Comparison of ENCODE assay signal across 29 cellular contexts in the genomic region with DNA sequence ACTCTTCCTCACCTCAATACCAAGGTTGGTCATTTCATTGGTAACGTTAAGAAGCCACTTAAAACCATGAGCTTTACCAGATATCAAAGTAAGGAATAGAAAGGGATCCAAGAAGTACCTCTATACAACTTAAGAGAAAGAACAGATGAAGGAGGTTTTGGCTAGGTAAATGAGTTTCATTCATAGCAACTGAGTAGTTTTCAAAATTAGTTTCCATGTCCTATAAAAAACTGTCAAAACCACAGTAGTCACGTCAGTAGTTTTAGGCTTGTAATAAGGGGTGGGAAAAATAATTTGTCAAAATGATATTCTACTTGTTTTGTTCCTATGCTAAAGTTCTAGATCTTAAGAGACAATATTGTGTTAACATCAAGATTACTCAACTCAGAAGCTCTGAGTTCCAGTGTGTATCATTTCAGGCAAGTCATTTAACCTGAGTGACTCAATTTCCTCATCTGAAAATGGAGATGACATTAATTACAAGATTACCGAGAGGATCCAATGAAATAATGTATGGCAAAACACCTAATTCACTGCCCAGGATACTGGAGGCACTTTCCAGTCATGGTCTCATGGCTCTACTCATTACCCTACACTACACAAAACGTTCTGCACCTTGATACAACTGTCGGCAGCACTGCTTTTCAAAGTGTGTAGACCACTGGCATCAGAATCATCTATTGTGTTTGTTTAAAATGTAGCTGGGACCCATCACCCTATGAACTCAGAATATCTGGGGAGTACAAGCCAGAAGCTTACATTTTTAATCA. TPM values are rescaled to one million over a fixed set of nuclear protein-coding genes. Genes with fewer than 3 reads are reported as not detected.
DNase-seq lines count a peak whose midpoint lies in the region; ATAC-seq, FAIRE-seq and TF ChIP-seq lines count a peak whose summit lies in the region.
"Had no signal": no experiment of that assay in that cellular context is flagged by ENCODE, and none has a peak within 500 bp of the region (broad histone marks: within the 10 kb centered on the region; RNA-seq: fewer than 3 reads in every experiment).

No MANE protein-coding gene starts in this region.

- peak overlapping the region; percentile 92 for H3K27ac Mint-ChIP-seq in activated T-cell treated with anti-CD3 and anti-CD28 coated beads, Interleukin-2, amount 50 U/mL, for 24 hours
- peak overlapping the region; percentile 74 for H3K27ac Mint-ChIP-seq in activated naive CD8-positive, alpha-beta T cell treated with anti-CD3 and anti-CD28 coated beads, Interleukin-2, amount 50 U/mL, for 24 hours
- peak overlapping the region; percentile 75 for H3K27ac Mint-ChIP-seq in stimulated activated naive CD8-positive, alpha-beta T cell treated with anti-CD3 and anti-CD28 coated beads, Interleukin-15, Interleukin-2, amounts not matched to agents 100 ng/mL and 50 ng/mL, for 24 hours

- peak; percentile 81 for ATAC-seq in activated naive CD8-positive, alpha-beta T cell treated with anti-CD3 and anti-CD28 coated beads, Interleukin-2, amount 50 U/mL, for 24 hours
- no peak for ATAC-seq in upper lobe of right lung
- no peak for ATAC-seq in GM21786 (IDR thresholded peaks at IDR 0.05; ENCODE audit: unreplicated experiment)
- ATAC-seq: naive thymus-derived CD4-positive, alpha-beta T cell; Panc1 had no signal

- H3K36me3 Mint-ChIP-seq in activated T-cell treated with anti-CD3 and anti-CD28 coated beads, Interleukin-2, amount 50 U/mL, for 24 hours (ENCODE audit: low read depth), result peaks cover 86% of the 10 kb centered on the region
- peaks cover 62% of the 10 kb centered on the region for H3K36me3 Mint-ChIP-seq in activated naive CD8-positive, alpha-beta T cell treated with anti-CD3 and anti-CD28 coated beads, Interleukin-2, amount 50 U/mL, for 24 hours (ENCODE audit: low read depth)
- H3K36me3 Mint-ChIP-seq in stimulated activated naive CD8-positive, alpha-beta T cell treated with anti-CD3 and anti-CD28 coated beads, Interleukin-15, Interleukin-2, amounts not matched to agents 100 ng/mL and 50 ng/mL, for 24 hours (ENCODE audit: low read depth), result peaks cover 73% of the 10 kb centered on the region

- H3K9me3 Mint-ChIP-seq in activated T-cell treated with anti-CD3 and anti-CD28 coated beads, Interleukin-2, amount 50 U/mL, for 24 hours, result no peaks in the 10 kb centered on the region
- no peaks in the 10 kb centered on the region for H3K9me3 Mint-ChIP-seq in activated naive CD8-positive, alpha-beta T cell treated with anti-CD3 and anti-CD28 coated beads, Interleukin-2, amount 50 U/mL, for 24 hours
- no peaks in the 10 kb centered on the region for H3K9me3 Mint-ChIP-seq in stimulated activated naive CD8-positive, alpha-beta T cell treated with anti-CD3 and anti-CD28 coated beads, Interleukin-15, Interleukin-2, amounts not matched to agents 100 ng/mL and 50 ng/mL, for 24 hours
- H3K9me3 Mint-ChIP-seq: naive thymus-derived CD4-positive, alpha-beta T cell had no signal

- no peak overlapping the region for H3K4me3 ChIP-seq in upper lobe of right lung
- H3K4me3 ChIP-seq: tibial artery had no signal

- FAIRE-seq in GM19239 (lab: Jason Lieb, UNC), result peak; percentile 70
- FAIRE-seq: GM18507, HTR-8/SVneo had no signal

- no peak for DNase-seq in activated T-cell treated with anti-CD3 and anti-CD28 coated beads, Interleukin-2, amount 50 U/mL, for 24 hours
- DNase-seq in activated T-cell treated with anti-CD3 and anti-CD28 coated beads for 4 hours (no peak), GM19239 (ENCODE audit: insufficient read length, low spot score) (no peak), upper lobe of right lung (no peak)
- DNase-seq in activated naive CD8-positive, alpha-beta T cell treated with anti-CD3 and anti-CD28 coated beads, Interleukin-2, amount 50 U/mL, for 24 hours, result no peak
- no peak for DNase-seq in central memory CD4-positive, alpha-beta T cell
- DNase-seq: activated CD4-positive, alpha-beta T cell treated with anti-CD3 and anti-CD28 coated beads, Interleukin-2, amount 50 U/mL, for 48 hours; BE2C; Caco-2; DMS79 treated with DMSO at 0.1 percent for 48 hours; GF-D8; KBM-7; midbrain; naive thymus-derived CD4-positive, alpha-beta T cell; NCI-H2029; NCI-H226; SHP77; T-helper 9 cell; tibial artery; WERI-Rb-1 had no signal

- peaks cover 58% of the 10 kb centered on the region for H3K4me1 Mint-ChIP-seq in activated T-cell treated with anti-CD3 and anti-CD28 coated beads, Interleukin-2, amount 50 U/mL, for 24 hours (ENCODE audit: low read depth)
- peaks cover 43% of the 10 kb centered on the region for H3K4me1 Mint-ChIP-seq in activated naive CD8-positive, alpha-beta T cell treated with anti-CD3 and anti-CD28 coated beads, Interleukin-2, amount 50 U/mL, for 24 hours
- peaks cover 49% of the 10 kb centered on the region for H3K4me1 Mint-ChIP-seq in stimulated activated naive CD8-positive, alpha-beta T cell treated with anti-CD3 and anti-CD28 coated beads, Interleukin-15, Interleukin-2, amounts not matched to agents 100 ng/mL and 50 ng/mL, for 24 hours (ENCODE audit: low read depth)

- no peak for TF ChIP-seq CTCF in upper lobe of right lung (IDR thresholded peaks at IDR 0.05)

- no peaks in the 10 kb centered on the region for H3K27me3 ChIP-seq in upper lobe of right lung
- H3K27me3 ChIP-seq: BE2C, tibial artery had no signal

- no peak overlapping the region for H3K27ac ChIP-seq in upper lobe of right lung
- H3K27ac ChIP-seq: epithelial cell of prostate, tibial artery, WERI-Rb-1 had no signal

- peaks cover 62% of the 10 kb centered on the region for H3K36me3 ChIP-seq in upper lobe of right lung

- peak overlapping the region; percentile 27 for H3K4me3 Mint-ChIP-seq in activated T-cell treated with anti-CD3 and anti-CD28 coated beads, Interleukin-2, amount 50 U/mL, for 24 hours
- H3K4me3 Mint-ChIP-seq in activated naive CD8-positive, alpha-beta T cell treated with anti-CD3 and anti-CD28 coated beads, Interleukin-2, amount 50 U/mL, for 24 hours, result no peak overlapping the region
- peak overlapping the region; percentile 1 for H3K4me3 Mint-ChIP-seq in stimulated activated naive CD8-positive, alpha-beta T cell treated with anti-CD3 and anti-CD28 coated beads, Interleukin-15, Interleukin-2, amounts not matched to agents 100 ng/mL and 50 ng/mL, for 24 hours

- H3K4me1 ChIP-seq in upper lobe of right lung, result no peaks in the 10 kb centered on the region
- H3K4me1 ChIP-seq: BE2C, Caco-2 had no signal

- H3K27me3 Mint-ChIP-seq in activated T-cell treated with anti-CD3 and anti-CD28 coated beads, Interleukin-2, amount 50 U/mL, for 24 hours, result no peaks in the 10 kb centered on the region
- no peaks in the 10 kb centered on the region for H3K27me3 Mint-ChIP-seq in activated naive CD8-positive, alpha-beta T cell treated with anti-CD3 and anti-CD28 coated beads, Interleukin-2, amount 50 U/mL, for 24 hours
- no peaks in the 10 kb centered on the region for H3K27me3 Mint-ChIP-seq in stimulated activated naive CD8-positive, alpha-beta T cell treated with anti-CD3 and anti-CD28 coated beads, Interleukin-15, Interleukin-2, amounts not matched to agents 100 ng/mL and 50 ng/mL, for 24 hours
- H3K27me3 Mint-ChIP-seq: naive thymus-derived CD4-positive, alpha-beta T cell had no signal

- intact Hi-C loops in upper lobe of right lung (cut with DNase I), result no loop called here

- H3K9me3 ChIP-seq in upper lobe of right lung, result no peaks in the 10 kb centered on the region
- H3K9me3 ChIP-seq: BE2C, Caco-2, tibial artery had no signal

RNA-seq across cellular contexts. Expression of gene SLC6A13, which starts 24.1 kb away (rescaled TPM):
- total RNA-seq in upper lobe of right lung, result 3.9 TPM
- total RNA-seq: kidney epithelial cell, lower leg skin, osteoblast had no signal
